In genomic region chr3:195118671-195119070, GRCh38 we compare ENCODE assay signal across 1 cellular context.
TF ChIP-seq lines count a peak whose summit lies in the region.

No MANE protein-coding gene starts in this region.

TF ChIP-seq in endothelial cell of umbilical vein, 7 proteins besides CTCF, POLR2A, EP300 and RAD21 (continued from another document):
- TF ChIP-seq, protein P1, sequence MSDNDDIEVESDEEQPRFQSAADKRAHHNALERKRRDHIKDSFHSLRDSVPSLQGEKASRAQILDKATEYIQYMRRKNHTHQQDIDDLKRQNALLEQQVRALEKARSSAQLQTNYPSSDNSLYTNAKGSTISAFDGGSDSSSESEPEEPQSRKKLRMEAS (IDR thresholded peaks at IDR 0.05; ENCODE audit: insufficient read depth, insufficient read length): no peak
- TF ChIP-seq JUN (IDR thresholded peaks at IDR 0.05; ENCODE audit: borderline replicate concordance, insufficient read depth, insufficient read length, low read depth) (no peak), MYC (IDR thresholded peaks at IDR 0.05; ENCODE audit: low read depth, low read length) (no peak), POLR2AphosphoS5 (IDR thresholded peaks at IDR 0.05; ENCODE audit: insufficient read depth, low read depth, low read length) (no peak), FOS (IDR thresholded peaks at IDR 0.05; ENCODE audit: borderline replicate concordance, insufficient read depth, low read length) (no peak)
